ENCODE assay signal across 17 cellular contexts in the genomic region with DNA sequence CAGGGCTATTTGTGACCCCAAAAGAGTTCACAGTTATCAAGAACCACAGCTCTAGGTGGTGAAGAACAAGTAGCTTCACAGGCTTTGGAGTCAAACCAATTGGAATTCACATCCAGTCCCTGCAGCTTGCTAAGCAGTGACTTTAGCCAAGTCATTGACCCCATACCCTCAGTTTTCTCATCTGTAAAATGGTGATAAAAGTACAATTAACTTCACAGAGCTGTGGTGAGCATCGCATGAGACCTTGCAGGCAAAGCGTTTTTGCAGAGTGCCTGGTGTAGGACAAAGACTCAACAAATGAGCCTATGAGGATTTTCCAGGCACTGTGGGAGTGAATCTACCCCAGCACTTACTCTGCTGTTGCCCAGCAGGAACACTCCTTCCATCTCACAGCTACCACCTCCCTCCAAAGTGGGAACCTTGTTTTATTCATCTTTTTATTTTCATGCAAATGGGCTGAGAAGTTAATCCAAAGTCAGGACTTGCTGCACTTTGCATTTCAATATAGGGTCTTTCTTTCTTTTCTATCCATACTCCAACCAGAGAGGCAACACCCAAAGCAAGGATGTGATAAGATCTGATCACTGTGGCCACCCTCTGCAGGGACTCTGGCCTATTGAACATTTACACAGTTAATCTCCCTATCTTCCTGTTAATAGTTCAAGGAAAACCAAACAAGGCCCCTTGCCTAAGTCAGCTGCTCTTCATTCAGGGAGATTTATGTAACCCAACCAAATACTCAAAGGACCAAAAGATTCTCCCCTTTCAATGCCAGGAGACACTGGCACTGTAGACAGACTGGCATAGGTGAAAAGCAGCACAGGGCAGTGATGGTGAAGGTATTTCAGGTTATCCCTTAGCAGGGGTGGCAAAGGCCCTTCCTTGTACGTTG. TPM values are rescaled to one million over a fixed set of nuclear protein-coding genes. Genes with fewer than 3 reads are reported as not detected.
A peak's percentile ranks its signal among the peaks of the same experiment; 100 is the strongest.
DNase-seq lines count a peak whose midpoint lies in the region; TF ChIP-seq lines count a peak whose summit lies in the region.
"Had no signal": no experiment of that assay in that cellular context is flagged by ENCODE, and none has a peak within 500 bp of the region (broad histone marks: within the 10 kb centered on the region; RNA-seq: fewer than 3 reads in every experiment).

No MANE protein-coding gene starts in this region.

- peak overlapping the region; percentile 63 for H3K27ac ChIP-seq in VCaP
- peak overlapping the region; percentile 11 for H3K27ac ChIP-seq in iPS DF 6.9 (ENCODE audit: low read length)
- no peak overlapping the region for H3K27ac ChIP-seq in colonic mucosa
- H3K27ac ChIP-seq: HL-60, SK-N-MC had no signal

- H3K4me3 Mint-ChIP-seq in neural crest cell = no peak overlapping the region
- H3K4me3 Mint-ChIP-seq: CD14-positive monocyte had no signal

- peak; percentile 66 for DNase-seq in ELF-1 (ENCODE audit: low read depth, low spot score)
- no peak for DNase-seq in iPS DF 6.9 (ENCODE audit: low read depth, low spot score)
- DNase-seq in neural crest cell (ENCODE audit: low read depth, low spot score) = no peak
- DNase-seq in AG20443 (ENCODE audit: low spot score) = no peak
- no peak for DNase-seq in HT-29 (ENCODE audit: low spot score)
- no peak for DNase-seq in colonic mucosa
- no peak for DNase-seq in mucosa of gallbladder (ENCODE audit: low spot score)
- DNase-seq: COR-L47, Karpas-422, NCI-H1105 treated with DMSO at 0.1 percent for 48 hours, NCI-H187 treated with DMSO at 0.1 percent for 48 hours, NCI-H446 treated with DMSO at 0.1 percent for 48 hours, NCI-H774 had no signal

- peak overlapping the region; percentile 16 for H3K27ac Mint-ChIP-seq in neural crest cell (ENCODE audit: unreplicated experiment)

- peaks cover 6% of the 10 kb centered on the region for H3K4me1 Mint-ChIP-seq in neural crest cell
- H3K4me1 Mint-ChIP-seq: CD14-positive monocyte had no signal

- intact Hi-C loops in colonic mucosa (cut with DNase I) = no loop called here

- TF ChIP-seq CTCF in VCaP (conservative IDR thresholded peaks at IDR 0.05) = no peak
- TF ChIP-seq CTCF in neural crest cell (conservative IDR thresholded peaks at IDR 0.05) = no peak
- no peak for TF ChIP-seq CTCF in colonic mucosa (IDR thresholded peaks at IDR 0.05)

- H3K9me3 Mint-ChIP-seq in neural crest cell = no peaks in the 10 kb centered on the region

- no peaks in the 10 kb centered on the region for H3K9me3 ChIP-seq in iPS DF 6.9 (ENCODE audit: control insufficient read depth, insufficient read depth, low read length)
- H3K9me3 ChIP-seq in colonic mucosa = no peaks in the 10 kb centered on the region

- H3K36me3 ChIP-seq in iPS DF 6.9 (ENCODE audit: control insufficient read depth, insufficient read depth, low read length) = no peaks in the 10 kb centered on the region
- no peaks in the 10 kb centered on the region for H3K36me3 ChIP-seq in colonic mucosa

- H3K9ac ChIP-seq in colonic mucosa (ENCODE audit: low read depth in 2 of 2, low read length in 2 of 2) = no peak overlapping the region

- no peak overlapping the region for H3K4me3 ChIP-seq in iPS DF 6.9 (ENCODE audit: low read length)
- no peak overlapping the region for H3K4me3 ChIP-seq in colonic mucosa
- H3K4me3 ChIP-seq: SK-N-MC had no signal

- no peaks in the 10 kb centered on the region for H3K27me3 Mint-ChIP-seq in neural crest cell (ENCODE audit: low read depth)

- no CpG with 5 or more reads among the region's 3 CpGs for WGBS in iPS DF 6.9 (ENCODE audit: insufficient coverage, insufficient read length)

- H3K4me1 ChIP-seq in iPS DF 6.9 (ENCODE audit: control insufficient read depth, insufficient read depth, low read length) (peaks cover 6% of the 10 kb centered on the region), colonic mucosa (no peaks in the 10 kb centered on the region)

- peaks cover 2% of the 10 kb centered on the region for H3K36me3 Mint-ChIP-seq in neural crest cell (ENCODE audit: low read depth)

- H3K27me3 ChIP-seq in iPS DF 6.9 (ENCODE audit: control insufficient read depth, insufficient read depth, low read length) (no peaks in the 10 kb centered on the region), colonic mucosa (no peaks in the 10 kb centered on the region)

RNA-seq across cellular contexts. Expression of a gene that starts 41.9 kb away (rescaled TPM):
- 6.5 and 6.8 TPM in 2 replicates for total RNA-seq in neural crest cell
- 2.0 and 4.5 TPM in 2 replicates for total RNA-seq in HT-29 (2014; rRNA removed; shearing (Covaris generic))
- 10 to 100 TPM; 11.2 to 17.8 TPM for total RNA-seq in colonic mucosa
- total RNA-seq in mucosa of gallbladder = 36.4 TPM
